In genomic region chr4:177175473-177175872, GRCh38 we compare ENCODE assay signal across 9 cellular contexts.
"Had no signal": no experiment of that assay in that cellular context is flagged by ENCODE, and none has a peak within 500 bp of the region (broad histone marks: within the 10 kb centered on the region; RNA-seq: fewer than 3 reads in every experiment).

No MANE protein-coding gene starts in this region.

- H2AFZ ChIP-seq: GM23248 had no signal

- ATAC-seq: HepG2 had no signal

- H3K27ac ChIP-seq: GM23248, HL-60, KMS-11 had no signal

- H3K4me3 ChIP-seq: GM23248 had no signal

- H3K9ac ChIP-seq: GM23248, KMS-11 had no signal

- H3K4me2 ChIP-seq: KMS-11 had no signal

- DNase-seq: GM23248, GOT3, H9, HCEC 1CT, HFFc6, KBM-7 had no signal
